8 cellular contexts compared by ENCODE assay signal in the genomic region with DNA sequence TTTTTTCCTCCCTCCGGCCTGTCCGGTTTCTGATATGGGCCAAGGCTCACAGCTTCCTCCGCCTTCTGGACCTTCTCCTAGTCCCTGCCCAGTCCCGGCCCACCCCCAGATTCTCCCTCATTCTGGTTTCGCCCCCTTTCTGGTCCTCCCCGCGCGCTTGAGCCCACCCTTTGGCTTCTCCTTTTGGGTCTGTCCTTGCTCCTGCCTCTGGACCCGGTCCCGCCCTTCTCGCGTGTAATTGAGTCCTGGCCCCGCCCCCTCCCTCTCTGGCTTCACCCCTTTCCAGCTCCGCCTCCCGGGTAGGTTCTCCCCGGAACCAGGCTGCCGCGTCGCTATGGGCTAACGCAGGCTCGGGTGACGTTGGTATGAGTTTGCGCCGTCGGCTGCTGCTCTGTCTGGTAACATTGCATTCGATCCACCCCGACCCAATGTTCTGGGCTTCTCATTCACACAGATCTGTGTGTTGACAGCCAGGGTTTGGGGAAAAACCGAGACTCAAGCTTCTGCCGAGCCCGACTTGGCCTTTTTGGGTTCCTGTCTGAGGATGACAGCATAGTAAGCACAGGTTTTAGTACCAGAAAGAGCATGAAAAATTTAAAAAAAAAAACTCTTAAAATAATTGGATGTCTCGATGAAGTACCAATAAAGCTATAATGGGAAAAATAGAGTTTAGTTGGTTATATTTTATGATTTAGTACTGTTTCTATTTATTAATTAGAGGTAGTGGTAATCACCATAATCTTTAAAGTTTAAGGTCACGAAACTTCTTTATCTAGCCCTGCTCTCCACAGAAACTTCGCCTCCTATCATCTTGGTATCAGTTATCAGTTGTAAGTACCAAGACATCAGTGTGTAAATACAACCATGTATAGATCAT. TPM values are rescaled to one million over a fixed set of nuclear protein-coding genes. Genes with fewer than 3 reads are reported as not detected.
DNase-seq lines count a peak whose midpoint lies in the region; ATAC-seq and TF ChIP-seq lines count a peak whose summit lies in the region.

No MANE protein-coding gene starts in this region.

- no peaks in the 10 kb centered on the region for H3K9me3 ChIP-seq in liver (ENCODE audit: control insufficient read depth in 4 of 4, low read length in 3 of 4)

- H3K4me1 ChIP-seq in liver (ENCODE audit: control insufficient read depth in 4 of 4, insufficient read depth in 4 of 4, low read length in 3 of 4), result peaks cover 2 to 43% (median 31%) of the 10 kb centered on the region in 4 donors

- ATAC-seq in GM19328 (IDR thresholded peaks at IDR 0.05; ENCODE audit: unreplicated experiment) (peak; percentile 28), HG03520 (IDR thresholded peaks at IDR 0.05; ENCODE audit: unreplicated experiment) (peak; percentile 24)

- H3K4me3 ChIP-seq in liver (ENCODE audit: low read depth in 1 of 3, low read length in 3 of 3), result peak overlapping the region; percentile 41 to 63 (median 44)

- WGBS in liver, result 2% methylated on average over 33 of the region's 33 CpGs

- H3K27me3 ChIP-seq in liver (ENCODE audit: control insufficient read depth in 4 of 4, insufficient read depth in 4 of 4, low read length in 3 of 4), result no peaks in the 10 kb centered on the region

- peak overlapping the region; percentile 97 to 99 for H3K27ac ChIP-seq in liver (ENCODE audit: low read depth in 1 of 2, low read length in 2 of 2)

- DNase-seq in AML-193 (lab: John Stamatoyannopoulos, UW), result peak; percentile 93 to 94
- DNase-seq in NCI-H526 treated with DMSO at 0.1 percent for 48 hours (lab: John Stamatoyannopoulos, UW), result peak; percentile 94
- peak; percentile 99 for DNase-seq in activated CD4-positive, alpha-beta T cell treated with anti-CD3 and anti-CD28 coated beads, Interleukin-2, amount 50 U/mL, for 1 hour
- peak; percentile 99 for DNase-seq in dedifferentiated amniotic fluid mesenchymal stem cell (ENCODE audit: extremely low spot score)
- peak; percentile 99 for DNase-seq in stimulated activated CD4-positive, alpha-beta T cell treated with anti-CD3 and anti-CD28 coated beads, Interleukin-4, amount 100 ng/mL, for 24 hours

- no peaks in the 10 kb centered on the region for H3K36me3 ChIP-seq in liver (ENCODE audit: control insufficient read depth in 4 of 4, insufficient read depth in 3 of 4, low read depth in 1 of 4, low read length in 3 of 4)

- H3K9ac ChIP-seq in liver (ENCODE audit: low read depth in 1 of 2, low read length in 2 of 2), result peak overlapping the region; percentile 90 to 91

- TF ChIP-seq CTCF in liver (IDR thresholded peaks at IDR 0.05; ENCODE audit: low read depth, low read length, missing input control), result no peak

- peak in 1 of 2 donors; percentile 12 for TF ChIP-seq RAD21 in liver (IDR thresholded peaks at IDR 0.05)

TF ChIP-seq in liver, 16 proteins besides CTCF, POLR2A, EP300 and RAD21:
- peak; percentile 50 for TF ChIP-seq SP1 (IDR thresholded peaks at IDR 0.05)
- TF ChIP-seq REST (IDR thresholded peaks at IDR 0.05), result peak; percentile 84
- TF ChIP-seq, protein P1, sequence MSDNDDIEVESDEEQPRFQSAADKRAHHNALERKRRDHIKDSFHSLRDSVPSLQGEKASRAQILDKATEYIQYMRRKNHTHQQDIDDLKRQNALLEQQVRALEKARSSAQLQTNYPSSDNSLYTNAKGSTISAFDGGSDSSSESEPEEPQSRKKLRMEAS (IDR thresholded peaks at IDR 0.05), result peak; percentile 5
- TF ChIP-seq, protein P2, sequence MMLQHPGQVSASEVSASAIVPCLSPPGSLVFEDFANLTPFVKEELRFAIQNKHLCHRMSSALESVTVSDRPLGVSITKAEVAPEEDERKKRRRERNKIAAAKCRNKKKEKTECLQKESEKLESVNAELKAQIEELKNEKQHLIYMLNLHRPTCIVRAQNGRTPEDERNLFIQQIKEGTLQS (IDR thresholded peaks at IDR 0.05), result no peak
- peak; percentile 91 for TF ChIP-seq TAF1 (conservative IDR thresholded peaks at IDR 0.05)
- TF ChIP-seq HNF4A (conservative IDR thresholded peaks at IDR 0.05), result peak; percentile 17 to 19
- TF ChIP-seq HNF4G (IDR thresholded peaks at IDR 0.05), result peak; percentile 3
- peak in 1 of 2 donors; percentile 38 for TF ChIP-seq JUND (IDR thresholded peaks at IDR 0.05)
- TF ChIP-seq FOXA2 (IDR thresholded peaks at IDR 0.05), result peak; percentile 4
- TF ChIP-seq YY1 (IDR thresholded peaks at IDR 0.05), result no peak
- TF ChIP-seq GABPA (IDR thresholded peaks at IDR 0.05 in 1 of 2, conservative IDR thresholded peaks at IDR 0.05 in 1 of 2), result no peak
- no peak for TF ChIP-seq ZBTB33 (IDR thresholded peaks at IDR 0.05)
- TF ChIP-seq FOXA1 (IDR thresholded peaks at IDR 0.05), result peak; percentile 12
- TF ChIP-seq EGR1 (IDR thresholded peaks at IDR 0.05; ENCODE audit: low read depth in 2 of 2), result no peak
- TF ChIP-seq RXRA (IDR thresholded peaks at IDR 0.05), result peak in 1 of 2 donors; percentile 11
- TF ChIP-seq NR2F2 (IDR thresholded peaks at IDR 0.05), result peak; percentile 8

RNA-seq across cellular contexts. Expression of gene EEF2K, which starts 14.8 kb away (rescaled TPM):
- total RNA-seq in liver, result 10 to 100 TPM; 11.5 to 14.3 TPM
- polyA plus RNA-seq in liver, result 1 to 10 TPM; 3.2 to 4.5 TPM

RNA-seq across cellular contexts. Expression of gene SDR42E2, which starts 29.0 kb away (rescaled TPM):
- not detected for total RNA-seq in liver
- polyA plus RNA-seq in liver, result under 1 TPM in 1 of 2 donors, not detected in 1; 0.07 TPM

Comparison
In these comparisons a context has a peak if more than half of its experiments do, and no peak if none do; other contexts are left out.
1. Peak in every context shown above with its lines: DNase-seq, ATAC-seq, H3K4me3 ChIP-seq and H3K27ac ChIP-seq.